ENCODE assay signal across 1 cellular context in the genomic region with DNA sequence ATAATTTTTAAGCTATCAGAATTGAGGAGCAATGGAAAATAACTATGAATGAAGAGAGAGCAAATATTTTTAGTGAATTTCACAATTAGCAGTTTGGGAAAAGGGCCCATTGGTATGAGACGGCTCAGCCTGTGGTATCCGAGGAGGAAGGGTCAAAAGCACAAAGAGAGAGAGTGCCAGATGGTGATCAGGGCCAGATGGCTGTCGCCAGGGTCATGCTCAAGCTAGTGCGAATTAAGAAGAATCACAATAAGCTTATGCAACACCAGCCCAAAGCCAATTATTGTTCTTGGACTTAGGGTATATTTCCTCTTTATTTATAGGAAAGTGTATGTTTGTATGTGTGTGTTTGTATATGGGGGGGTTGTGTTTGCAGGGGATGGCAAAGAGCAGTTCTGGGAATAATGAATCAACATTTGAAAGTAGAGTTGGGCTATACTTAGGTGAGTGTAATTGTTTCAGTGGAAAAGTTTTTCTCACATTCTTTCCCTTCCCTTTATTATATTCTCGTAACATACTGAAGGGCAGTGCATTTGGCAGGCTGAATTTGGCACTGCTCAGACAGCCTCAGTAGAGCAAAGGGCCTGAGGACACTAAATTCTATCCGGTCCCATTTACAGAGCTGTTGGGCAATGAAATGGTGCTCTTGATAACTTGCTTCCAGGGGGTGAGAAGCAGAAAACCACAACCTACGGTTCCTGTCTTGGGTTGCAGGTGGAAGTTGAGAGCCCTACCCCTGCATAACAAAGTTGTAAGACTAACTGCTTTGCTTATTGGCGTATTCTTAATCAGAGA.
TF ChIP-seq lines count a peak whose summit lies in the region.

No MANE protein-coding gene starts in this region.

TF ChIP-seq in GM23338, 12 proteins besides CTCF, POLR2A, EP300 and RAD21 (continued from another document):
- TF ChIP-seq, protein P1, sequence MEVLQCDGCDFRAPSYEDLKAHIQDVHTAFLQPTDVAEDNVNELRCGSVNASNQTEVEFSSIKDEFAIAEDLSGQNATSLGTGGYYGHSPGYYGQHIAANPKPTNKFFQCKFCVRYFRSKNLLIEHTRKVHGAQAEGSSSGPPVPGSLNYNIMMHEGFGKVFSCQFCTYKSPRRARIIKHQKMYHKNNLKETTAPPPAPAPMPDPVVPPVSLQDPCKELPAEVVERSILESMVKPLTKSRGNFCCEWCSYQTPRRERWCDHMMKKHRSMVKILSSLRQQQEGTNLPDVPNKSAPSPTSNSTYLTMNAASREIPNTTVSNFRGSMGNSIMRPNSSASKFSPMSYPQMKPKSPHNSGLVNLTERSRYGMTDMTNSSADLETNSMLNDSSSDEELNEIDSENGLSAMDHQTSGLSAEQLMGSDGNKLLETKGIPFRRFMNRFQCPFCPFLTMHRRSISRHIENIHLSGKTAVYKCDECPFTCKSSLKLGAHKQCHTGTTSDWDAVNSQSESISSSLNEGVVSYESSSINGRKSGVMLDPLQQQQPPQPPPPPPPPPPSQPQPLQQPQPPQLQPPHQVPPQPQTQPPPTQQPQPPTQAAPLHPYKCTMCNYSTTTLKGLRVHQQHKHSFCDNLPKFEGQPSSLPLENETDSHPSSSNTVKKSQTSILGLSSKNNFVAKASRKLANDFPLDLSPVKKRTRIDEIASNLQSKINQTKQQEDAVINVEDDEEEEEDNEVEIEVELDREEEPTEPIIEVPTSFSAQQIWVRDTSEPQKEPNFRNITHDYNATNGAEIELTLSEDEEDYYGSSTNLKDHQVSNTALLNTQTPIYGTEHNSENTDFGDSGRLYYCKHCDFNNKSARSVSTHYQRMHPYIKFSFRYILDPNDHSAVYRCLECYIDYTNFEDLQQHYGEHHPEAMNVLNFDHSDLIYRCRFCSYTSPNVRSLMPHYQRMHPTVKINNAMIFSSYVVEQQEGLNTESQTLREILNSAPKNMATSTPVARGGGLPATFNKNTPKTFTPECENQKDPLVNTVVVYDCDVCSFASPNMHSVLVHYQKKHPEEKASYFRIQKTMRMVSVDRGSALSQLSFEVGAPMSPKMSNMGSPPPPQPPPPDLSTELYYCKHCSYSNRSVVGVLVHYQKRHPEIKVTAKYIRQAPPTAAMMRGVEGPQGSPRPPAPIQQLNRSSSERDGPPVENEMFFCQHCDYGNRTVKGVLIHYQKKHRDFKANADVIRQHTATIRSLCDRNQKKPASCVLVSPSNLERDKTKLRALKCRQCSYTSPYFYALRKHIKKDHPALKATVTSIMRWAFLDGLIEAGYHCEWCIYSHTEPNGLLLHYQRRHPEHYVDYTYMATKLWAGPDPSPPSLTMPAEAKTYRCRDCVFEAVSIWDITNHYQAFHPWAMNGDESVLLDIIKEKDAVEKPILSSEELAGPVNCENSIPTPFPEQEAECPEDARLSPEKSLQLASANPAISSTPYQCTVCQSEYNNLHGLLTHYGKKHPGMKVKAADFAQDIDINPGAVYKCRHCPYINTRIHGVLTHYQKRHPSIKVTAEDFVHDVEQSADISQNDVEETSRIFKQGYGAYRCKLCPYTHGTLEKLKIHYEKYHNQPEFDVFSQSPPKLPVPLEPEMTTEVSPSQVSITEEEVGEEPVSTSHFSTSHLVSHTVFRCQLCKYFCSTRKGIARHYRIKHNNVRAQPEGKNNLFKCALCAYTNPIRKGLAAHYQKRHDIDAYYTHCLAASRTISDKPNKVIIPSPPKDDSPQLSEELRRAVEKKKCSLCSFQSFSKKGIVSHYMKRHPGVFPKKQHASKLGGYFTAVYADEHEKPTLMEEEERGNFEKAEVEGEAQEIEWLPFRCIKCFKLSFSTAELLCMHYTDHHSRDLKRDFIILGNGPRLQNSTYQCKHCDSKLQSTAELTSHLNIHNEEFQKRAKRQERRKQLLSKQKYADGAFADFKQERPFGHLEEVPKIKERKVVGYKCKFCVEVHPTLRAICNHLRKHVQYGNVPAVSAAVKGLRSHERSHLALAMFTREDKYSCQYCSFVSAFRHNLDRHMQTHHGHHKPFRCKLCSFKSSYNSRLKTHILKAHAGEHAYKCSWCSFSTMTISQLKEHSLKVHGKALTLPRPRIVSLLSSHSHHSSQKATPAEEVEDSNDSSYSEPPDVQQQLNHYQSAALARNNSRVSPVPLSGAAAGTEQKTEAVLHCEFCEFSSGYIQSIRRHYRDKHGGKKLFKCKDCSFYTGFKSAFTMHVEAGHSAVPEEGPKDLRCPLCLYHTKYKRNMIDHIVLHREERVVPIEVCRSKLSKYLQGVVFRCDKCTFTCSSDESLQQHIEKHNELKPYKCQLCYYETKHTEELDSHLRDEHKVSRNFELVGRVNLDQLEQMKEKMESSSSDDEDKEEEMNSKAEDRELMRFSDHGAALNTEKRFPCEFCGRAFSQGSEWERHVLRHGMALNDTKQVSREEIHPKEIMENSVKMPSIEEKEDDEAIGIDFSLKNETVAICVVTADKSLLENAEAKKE (CRISPR knock-in tag; IDR thresholded peaks at IDR 0.05) = no peak
